In genomic region chr7:152618427-152618826, GRCh38 we compare ENCODE assay signal across 27 cellular contexts.
"Had no signal": no experiment of that assay in that cellular context is flagged by ENCODE, and none has a peak within 500 bp of the region (broad histone marks: within the 10 kb centered on the region; RNA-seq: fewer than 3 reads in every experiment).

No MANE protein-coding gene starts in this region.

- H3K9me3 ChIP-seq: colonic mucosa, esophagus muscularis mucosa, esophagus squamous epithelium, gastrocnemius medialis, gastroesophageal sphincter, heart left ventricle, heart right ventricle had no signal

- DNase-seq: colonic mucosa; cortex of kidney; dermis blood vessel endothelial cell; dorsolateral prefrontal cortex; effector CD4-positive, alpha-beta T cell; effector CD8-positive, alpha-beta T cell; effector memory CD4-positive, alpha-beta T cell; effector memory CD8-positive, alpha-beta T cell; endodermal cell; erythroblast; esophagus squamous epithelium; foreskin fibroblast; foreskin keratinocyte; foreskin melanocyte; gastrocnemius medialis; glutamatergic neuron; heart left ventricle; heart right ventricle had no signal

- H3K4me1 ChIP-seq: colonic mucosa, esophagus muscularis mucosa, esophagus squamous epithelium, foreskin keratinocyte, gastrocnemius medialis, gastroesophageal sphincter had no signal

- FAIRE-seq: colon, endometrium, endothelial cell of umbilical vein, frontal cortex had no signal

- ATAC-seq: effector memory CD8-positive, alpha-beta T cell; esophagus mucosa; foreskin keratinocyte; gastrocnemius medialis; gastroesophageal sphincter; heart left ventricle; heart right ventricle had no signal

- H3K27me3 ChIP-seq: colonic mucosa, dorsolateral prefrontal cortex, esophagus muscularis mucosa, esophagus squamous epithelium, gastrocnemius medialis, heart left ventricle, heart right ventricle had no signal

- H3K36me3 ChIP-seq: colonic mucosa, esophagus muscularis mucosa, esophagus squamous epithelium, gastrocnemius medialis, gastroesophageal sphincter, heart left ventricle, heart right ventricle had no signal

- H3K4me3 ChIP-seq: colonic mucosa, coronary artery, dorsolateral prefrontal cortex, esophagus muscularis mucosa, esophagus squamous epithelium, gastrocnemius medialis, gastroesophageal sphincter, heart left ventricle, heart right ventricle had no signal

- H3K27ac ChIP-seq: colonic mucosa, coronary artery, dorsolateral prefrontal cortex, epithelial cell of prostate, esophagus muscularis mucosa, esophagus squamous epithelium, foreskin keratinocyte, gastrocnemius medialis, gastroesophageal sphincter, heart left ventricle, heart right ventricle had no signal
